ENCODE assay signal across 8 cellular contexts in the genomic region with DNA sequence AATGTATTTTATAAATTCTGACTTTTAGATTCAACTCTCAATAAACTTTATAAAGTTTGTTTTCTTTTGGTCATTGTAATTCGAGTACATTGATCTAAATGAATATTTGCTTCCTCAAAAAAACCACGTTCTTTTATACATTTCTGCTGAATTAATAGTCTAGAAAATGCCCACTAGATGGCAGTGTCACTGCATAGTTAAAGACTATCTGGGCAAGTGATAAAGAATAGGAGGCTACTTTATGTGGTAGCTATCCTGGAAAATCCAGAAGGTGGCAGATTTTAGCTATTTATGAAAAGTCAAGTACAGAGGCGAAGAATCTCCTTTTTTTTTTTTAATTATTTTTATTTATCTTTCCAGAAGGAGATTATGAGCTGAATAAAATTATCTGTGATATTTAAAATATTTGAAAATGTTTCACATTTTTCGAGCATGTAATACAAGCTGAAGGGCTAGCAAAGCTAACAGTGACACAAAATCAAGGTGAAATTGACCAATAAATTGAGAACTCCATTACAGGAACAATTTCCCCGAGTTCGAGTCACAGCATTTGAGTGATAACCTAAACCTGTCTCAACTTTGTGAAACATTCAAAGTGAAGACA.
DNase-seq lines count a peak whose midpoint lies in the region; ATAC-seq and TF ChIP-seq lines count a peak whose summit lies in the region.

No MANE protein-coding gene starts in this region.

- TF ChIP-seq CTCF in AG04450 (IDR thresholded peaks at IDR 0.05; ENCODE audit: low read depth, low read length) (peak; percentile 69), GM12865 (IDR thresholded peaks at IDR 0.05; ENCODE audit: insufficient read depth, low read depth, low read length, missing control alignments) (peak; percentile 46), endothelial cell (IDR thresholded peaks at IDR 0.05; ENCODE audit: unreplicated experiment) (peak; percentile 92)

- no peaks in the 10 kb centered on the region for H3K27me3 ChIP-seq in AG04450 (ENCODE audit: control insufficient read depth, insufficient read depth, low read length)

- DNase-seq in AG04450 (ENCODE audit: low read depth, low spot score) (peak; percentile 32), GM12865 (ENCODE audit: low read depth) (peak; percentile 71), MV-4-11 (lab: John Stamatoyannopoulos, UW) (peak; percentile 81), RPMI8226 (peak; percentile 80), endothelial cell (ENCODE audit: low spot score) (peak; percentile 37), middle frontal gyrus (ENCODE audit: extremely low spot score, low spot score) (peak; percentile 81)
- no peak for DNase-seq in activated T-helper 2 cell treated with anti-CD3 and anti-CD28 coated beads, Interferon-gamma antibody, Interleukin-2, Interleukin-4, amounts not matched to agents 10 μg/mL and 5 μg/mL and 100 μg/mL, durations not matched to agents 14 hours and 24 hours and 36 hours (ENCODE audit: low spot score)

- no peaks in the 10 kb centered on the region for H3K36me3 Mint-ChIP-seq in endothelial cell (ENCODE audit: low read depth, unreplicated experiment)
- H3K36me3 Mint-ChIP-seq in activated T-helper 2 cell treated with anti-CD3 and anti-CD28 coated beads, Interferon-gamma antibody, Interleukin-2, Interleukin-4, amounts not matched to agents 10 μg/mL and 5 μg/mL and 100 μg/mL, durations not matched to agents 14 hours and 24 hours and 36 hours (ENCODE audit: low read depth): no peaks in the 10 kb centered on the region

- no peak overlapping the region for H3K4me3 ChIP-seq in AG04450 (ENCODE audit: low read depth, low read length)
- H3K4me3 ChIP-seq in GM12865 (ENCODE audit: low read depth, low read length): no peak overlapping the region

- no peak overlapping the region for H3K27ac Mint-ChIP-seq in endothelial cell (ENCODE audit: unreplicated experiment)
- no peak overlapping the region for H3K27ac Mint-ChIP-seq in activated T-helper 2 cell treated with anti-CD3 and anti-CD28 coated beads, Interferon-gamma antibody, Interleukin-2, Interleukin-4, amounts not matched to agents 10 μg/mL and 5 μg/mL and 100 μg/mL, durations not matched to agents 14 hours and 24 hours and 36 hours

- peak; percentile 80 for ATAC-seq in HG02623 (IDR thresholded peaks at IDR 0.05; ENCODE audit: unreplicated experiment)

- POLR2A ChIA-PET in AG04450 (lab: Yijun Ruan, JAX): no interaction called here

- peaks cover 4% of the 10 kb centered on the region; the same call in 1 of the 2 replicates for H3K9me3 ChIP-seq in AG04450 (ENCODE audit: control insufficient read depth, insufficient read depth, low read length)

- CTCF ChIA-PET in AG04450 (lab: Charles Lee): interaction anchor here (0.6 to 2.6 kb wide), 22 partner anchors 9 to 553 kb away, joined by 3 to 20 read pairs (median 3); no protein-coding TSS in a partner anchor

- no peak overlapping the region for H3K4me3 Mint-ChIP-seq in endothelial cell (ENCODE audit: unreplicated experiment)
- no peak overlapping the region for H3K4me3 Mint-ChIP-seq in activated T-helper 2 cell treated with anti-CD3 and anti-CD28 coated beads, Interferon-gamma antibody, Interleukin-2, Interleukin-4, amounts not matched to agents 10 μg/mL and 5 μg/mL and 100 μg/mL, durations not matched to agents 14 hours and 24 hours and 36 hours (ENCODE audit: low read depth)

- H3K4me1 Mint-ChIP-seq in endothelial cell (ENCODE audit: unreplicated experiment): peaks cover 10% of the 10 kb centered on the region
- H3K4me1 Mint-ChIP-seq in activated T-helper 2 cell treated with anti-CD3 and anti-CD28 coated beads, Interferon-gamma antibody, Interleukin-2, Interleukin-4, amounts not matched to agents 10 μg/mL and 5 μg/mL and 100 μg/mL, durations not matched to agents 14 hours and 24 hours and 36 hours (ENCODE audit: low read depth): no peaks in the 10 kb centered on the region

- no peaks in the 10 kb centered on the region for H3K9me3 Mint-ChIP-seq in endothelial cell (ENCODE audit: unreplicated experiment)
- no peaks in the 10 kb centered on the region for H3K9me3 Mint-ChIP-seq in activated T-helper 2 cell treated with anti-CD3 and anti-CD28 coated beads, Interferon-gamma antibody, Interleukin-2, Interleukin-4, amounts not matched to agents 10 μg/mL and 5 μg/mL and 100 μg/mL, durations not matched to agents 14 hours and 24 hours and 36 hours

- intact Hi-C loops in activated T-helper 2 cell treated with anti-CD3 and anti-CD28 coated beads, Interferon-gamma antibody, Interleukin-2, Interleukin-4, amounts not matched to agents 10 μg/mL and 5 μg/mL and 100 μg/mL, durations not matched to agents 14 hours and 24 hours and 36 hours (cut with micrococcal nuclease): no loop called here

- no peaks in the 10 kb centered on the region for H3K27me3 Mint-ChIP-seq in endothelial cell (ENCODE audit: unreplicated experiment)
- no peaks in the 10 kb centered on the region for H3K27me3 Mint-ChIP-seq in activated T-helper 2 cell treated with anti-CD3 and anti-CD28 coated beads, Interferon-gamma antibody, Interleukin-2, Interleukin-4, amounts not matched to agents 10 μg/mL and 5 μg/mL and 100 μg/mL, durations not matched to agents 14 hours and 24 hours and 36 hours (ENCODE audit: low read depth)

- no peak overlapping the region for H3K27ac ChIP-seq in AG04450 (ENCODE audit: low read depth, low read length)
